ENCODE assay signal across 23 cellular contexts in the genomic region with DNA sequence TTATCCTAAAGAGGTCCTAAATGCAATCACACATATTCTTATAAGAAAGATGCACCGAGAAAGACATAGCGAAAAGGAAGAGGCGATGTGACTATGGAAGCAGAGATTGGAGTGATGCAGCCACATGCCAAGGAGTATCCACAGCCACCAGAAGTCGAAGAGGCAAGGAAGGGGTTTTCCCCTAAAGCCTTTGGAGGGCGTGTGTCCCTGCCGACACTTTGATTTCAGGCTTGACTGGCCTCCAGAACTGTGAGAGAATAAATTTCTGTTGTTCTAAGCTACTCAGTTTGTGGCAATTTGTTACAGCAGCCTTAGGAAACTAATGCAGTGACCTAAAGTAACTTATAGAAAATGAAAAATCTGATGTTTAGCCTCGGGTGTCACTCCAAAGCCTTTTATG.
DNase-seq lines count a peak whose midpoint lies in the region; ATAC-seq, FAIRE-seq and TF ChIP-seq lines count a peak whose summit lies in the region.
"Had no signal": no experiment of that assay in that cellular context is flagged by ENCODE, and none has a peak within 500 bp of the region (broad histone marks: within the 10 kb centered on the region; RNA-seq: fewer than 3 reads in every experiment).

No MANE protein-coding gene starts in this region.

- H3K79me2 ChIP-seq in K562 (ENCODE audit: control insufficient read depth, insufficient read depth, low read length) (no peaks in the 10 kb centered on the region), osteoblast (ENCODE audit: insufficient read depth, low read length) (no peaks in the 10 kb centered on the region)

- H3K4me2 ChIP-seq in K562 (ENCODE audit: insufficient read depth, low read length) (no peak overlapping the region), osteoblast (ENCODE audit: insufficient read depth, low read length) (no peak overlapping the region)
- H3K4me2 ChIP-seq: BLaER1 had no signal

- H3K27me3 ChIP-seq in K562 (ENCODE audit: control insufficient read depth in 2 of 2, insufficient read depth in 2 of 2, low read length in 2 of 2) (no peaks in the 10 kb centered on the region), osteoblast (ENCODE audit: insufficient read depth, low read length) (no peaks in the 10 kb centered on the region), sigmoid colon (no peaks in the 10 kb centered on the region)
- H3K27me3 ChIP-seq: BLaER1 had no signal

- in situ Hi-C loops in K562 (cut with MboI): no loop called here

- no peak overlapping the region for H3K4me3 ChIP-seq in K562
- H3K4me3 ChIP-seq in osteoblast (ENCODE audit: insufficient read depth, low read length): no peak overlapping the region
- no peak overlapping the region for H3K4me3 ChIP-seq in sigmoid colon
- H3K4me3 ChIP-seq: BLaER1, GM12878, GM23248 had no signal

- H3K9me1 ChIP-seq in K562 (ENCODE audit: control insufficient read depth, insufficient read depth, low read length): no peaks in the 10 kb centered on the region

- CTCF ChIA-PET in K562 (lab: Yijun Ruan, JAX; ENCODE audit: low intra/inter-chr PET ratio): no interaction called here

- no peak overlapping the region; the same call in 1 of the 2 replicates for H2AFZ ChIP-seq in K562 (ENCODE audit: low read depth, low read length)
- H2AFZ ChIP-seq in osteoblast (ENCODE audit: low read length): peak overlapping the region; percentile 37
- H2AFZ ChIP-seq: GM23248 had no signal

- H3K27ac ChIP-seq in K562 (ENCODE audit: extremely low read depth, low read depth, low read length) (no peak overlapping the region), osteoblast (ENCODE audit: low read depth, low read length) (no peak overlapping the region), sigmoid colon (no peak overlapping the region)
- H3K27ac ChIP-seq: BLaER1, C4-2B, GM23248 had no signal

- intact Hi-C loops in K562 (cut with micrococcal nuclease): no loop called here
- intact Hi-C loops in sigmoid colon (cut with DNase I): no loop called here

- TF ChIP-seq EP300 in K562 (IDR thresholded peaks at IDR 0.05; ENCODE audit: low read length) (no peak), sigmoid colon (IDR thresholded peaks at IDR 0.05) (no peak)

- DNase-seq in K562 (ENCODE audit: extremely low read depth in 1 of 4, low spot score in 3 of 4) (no peak), left kidney (ENCODE audit: low read depth, low spot score) (peak; percentile 43), osteoblast (ENCODE audit: insufficient read length, low spot score, missing footprints) (no peak), sigmoid colon (no peak), activated gamma-delta T cell treated with Interleukin-2 at 50 U/mL for 16 hours (no peak)
- DNase-seq: Caco-2; CD4-positive, CD25-positive, alpha-beta regulatory T cell; CD8-positive, alpha-beta T cell; DMS 273 treated with DMSO at 0.1 percent for 48 hours; DMS79; EL; GDM1; GM23248; H7; HCEC 1CT had no signal

- no peaks in the 10 kb centered on the region for H3K9me3 ChIP-seq in K562 (replicated peaks; ENCODE audit: control insufficient read depth, insufficient read depth, low read depth, low read length)
- H3K9me3 ChIP-seq in osteoblast (ENCODE audit: low read depth, low read length): no peaks in the 10 kb centered on the region
- no peaks in the 10 kb centered on the region for H3K9me3 ChIP-seq in sigmoid colon
- H3K9me3 ChIP-seq: BLaER1, Caco-2 had no signal

- no peaks in the 10 kb centered on the region for H3K36me3 ChIP-seq in K562 (ENCODE audit: control insufficient read depth, insufficient read depth, low read length)
- H3K36me3 ChIP-seq in osteoblast (ENCODE audit: insufficient read depth, low read length): no peaks in the 10 kb centered on the region
- no peaks in the 10 kb centered on the region for H3K36me3 ChIP-seq in sigmoid colon
- H3K36me3 ChIP-seq: BLaER1 had no signal

- ATAC-seq in K562: peak; percentile 49
- ATAC-seq in activated CD4-positive, CD25-positive, alpha-beta regulatory T cell treated with anti-CD3 and anti-CD28 coated beads, Interleukin-2, amount 50 U/mL, for 24 hours: no peak
- no peak for ATAC-seq in HG02870 (IDR thresholded peaks at IDR 0.05; ENCODE audit: unreplicated experiment)
- ATAC-seq: CD8-positive, alpha-beta T cell; GM12878 had no signal

- 49% methylated on average over 7 of the region's 7 CpGs for WGBS in K562 (ENCODE audit: insufficient coverage, low coverage, missing lambda C conversion rate)
- 57 to 82% methylated on average over 7 of the region's 7 CpGs for WGBS in sigmoid colon, 2 donors

- H3K4me1 ChIP-seq in K562 (replicated peaks in 1 of 2; ENCODE audit: control insufficient read depth in 2 of 2, insufficient read depth in 2 of 2, low read length in 2 of 2): no peaks in the 10 kb centered on the region
- H3K4me1 ChIP-seq in osteoblast (ENCODE audit: insufficient read depth, low read length): no peaks in the 10 kb centered on the region
- H3K4me1 ChIP-seq in sigmoid colon: no peaks in the 10 kb centered on the region
- H3K4me1 ChIP-seq: BLaER1 had no signal

- no peak for FAIRE-seq in K562 (lab: Jason Lieb, UNC)
- FAIRE-seq: D721Med, GM12878, GM19239, H1 had no signal

- TF ChIP-seq CTCF in K562 (IDR thresholded peaks at IDR 0.05 in 2 of 3, conservative IDR thresholded peaks at IDR 0.05 in 1 of 3; ENCODE audit: insufficient read depth in 2 of 3, low read depth in 1 of 3, low read length in 3 of 3): no peak
- TF ChIP-seq CTCF in osteoblast (IDR thresholded peaks at IDR 0.05; ENCODE audit: extremely low read depth, low read depth, low read length): no peak
- TF ChIP-seq CTCF in sigmoid colon (IDR thresholded peaks at IDR 0.05): no peak

- no peak overlapping the region for H3K9ac ChIP-seq in K562 (ENCODE audit: insufficient read depth in 1 of 2, low read depth in 2 of 2, low read length in 2 of 2)
- H3K9ac ChIP-seq: BLaER1, GM23248 had no signal

- POLR2A ChIA-PET in K562 (lab: Yijun Ruan, JAX): interaction anchor here (1.1 kb wide), 2 partner anchors 21 to 179 kb away, joined by 3 to 5 read pairs; partner anchors contain the start of gene CITED2

- no peak for TF ChIP-seq RAD21 in K562 (CRISPR knock-in tag; conservative IDR thresholded peaks at IDR 0.05 in 1 of 2, IDR thresholded peaks at IDR 0.05 in 1 of 2)

- TF ChIP-seq POLR2A in K562 (conservative IDR thresholded peaks at IDR 0.05) (no peak), sigmoid colon (IDR thresholded peaks at IDR 0.05) (no peak)

- no TSS peak for BruUV-seq in K562 (replicated peaks; lab: Mats Ljungman, UMichigan)

- H4K20me1 ChIP-seq in K562 (replicated peaks; ENCODE audit: control insufficient read depth, insufficient read depth, low read length) (no peaks in the 10 kb centered on the region), osteoblast (ENCODE audit: insufficient read depth, low read length) (no peaks in the 10 kb centered on the region)
- H4K20me1 ChIP-seq: BLaER1 had no signal

TF ChIP-seq in K562, 482 proteins besides CTCF, POLR2A, EP300 and RAD21:
- no peak for TF ChIP-seq CXXC5 (CRISPR knock-in tag; IDR thresholded peaks at IDR 0.05)
- TF ChIP-seq TARDBP (IDR thresholded peaks at IDR 0.05): no peak
- TF ChIP-seq PCBP1 (IDR thresholded peaks at IDR 0.05; ENCODE audit: low read depth, low read length, poor library complexity, severe bottlenecking): no peak
